Comparison of ENCODE assay signal across 1 cellular context in the genomic region with DNA sequence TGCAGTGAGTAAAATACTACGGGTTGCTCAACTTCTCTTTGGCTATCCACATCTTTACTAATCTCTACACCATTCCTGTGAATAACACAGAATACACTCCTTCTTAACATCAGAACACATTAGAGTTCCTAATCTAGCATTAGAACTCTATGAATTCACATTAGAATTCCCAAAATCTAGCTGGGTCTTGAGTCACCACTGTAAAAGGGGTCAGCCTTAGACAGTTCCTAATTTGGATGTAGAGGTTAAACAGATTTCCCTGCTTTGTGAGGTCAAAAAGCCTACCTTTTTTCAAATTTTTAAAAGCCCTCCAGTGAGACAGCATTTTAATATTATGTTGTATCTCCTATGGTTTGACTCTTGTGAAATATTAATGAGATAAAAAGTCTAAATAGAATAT.
TF ChIP-seq lines count a peak whose summit lies in the region.

No MANE protein-coding gene starts in this region.

TF ChIP-seq in A549, 52 proteins besides CTCF, POLR2A, EP300 and RAD21 (continued from another document):
- TF ChIP-seq, protein P1, sequence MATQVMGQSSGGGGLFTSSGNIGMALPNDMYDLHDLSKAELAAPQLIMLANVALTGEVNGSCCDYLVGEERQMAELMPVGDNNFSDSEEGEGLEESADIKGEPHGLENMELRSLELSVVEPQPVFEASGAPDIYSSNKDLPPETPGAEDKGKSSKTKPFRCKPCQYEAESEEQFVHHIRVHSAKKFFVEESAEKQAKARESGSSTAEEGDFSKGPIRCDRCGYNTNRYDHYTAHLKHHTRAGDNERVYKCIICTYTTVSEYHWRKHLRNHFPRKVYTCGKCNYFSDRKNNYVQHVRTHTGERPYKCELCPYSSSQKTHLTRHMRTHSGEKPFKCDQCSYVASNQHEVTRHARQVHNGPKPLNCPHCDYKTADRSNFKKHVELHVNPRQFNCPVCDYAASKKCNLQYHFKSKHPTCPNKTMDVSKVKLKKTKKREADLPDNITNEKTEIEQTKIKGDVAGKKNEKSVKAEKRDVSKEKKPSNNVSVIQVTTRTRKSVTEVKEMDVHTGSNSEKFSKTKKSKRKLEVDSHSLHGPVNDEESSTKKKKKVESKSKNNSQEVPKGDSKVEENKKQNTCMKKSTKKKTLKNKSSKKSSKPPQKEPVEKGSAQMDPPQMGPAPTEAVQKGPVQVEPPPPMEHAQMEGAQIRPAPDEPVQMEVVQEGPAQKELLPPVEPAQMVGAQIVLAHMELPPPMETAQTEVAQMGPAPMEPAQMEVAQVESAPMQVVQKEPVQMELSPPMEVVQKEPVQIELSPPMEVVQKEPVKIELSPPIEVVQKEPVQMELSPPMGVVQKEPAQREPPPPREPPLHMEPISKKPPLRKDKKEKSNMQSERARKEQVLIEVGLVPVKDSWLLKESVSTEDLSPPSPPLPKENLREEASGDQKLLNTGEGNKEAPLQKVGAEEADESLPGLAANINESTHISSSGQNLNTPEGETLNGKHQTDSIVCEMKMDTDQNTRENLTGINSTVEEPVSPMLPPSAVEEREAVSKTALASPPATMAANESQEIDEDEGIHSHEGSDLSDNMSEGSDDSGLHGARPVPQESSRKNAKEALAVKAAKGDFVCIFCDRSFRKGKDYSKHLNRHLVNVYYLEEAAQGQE (IDR thresholded peaks at IDR 0.05): no peak
- TF ChIP-seq RCOR1 (IDR thresholded peaks at IDR 0.05; ENCODE audit: low read depth, low read length): no peak
- TF ChIP-seq, protein P2, sequence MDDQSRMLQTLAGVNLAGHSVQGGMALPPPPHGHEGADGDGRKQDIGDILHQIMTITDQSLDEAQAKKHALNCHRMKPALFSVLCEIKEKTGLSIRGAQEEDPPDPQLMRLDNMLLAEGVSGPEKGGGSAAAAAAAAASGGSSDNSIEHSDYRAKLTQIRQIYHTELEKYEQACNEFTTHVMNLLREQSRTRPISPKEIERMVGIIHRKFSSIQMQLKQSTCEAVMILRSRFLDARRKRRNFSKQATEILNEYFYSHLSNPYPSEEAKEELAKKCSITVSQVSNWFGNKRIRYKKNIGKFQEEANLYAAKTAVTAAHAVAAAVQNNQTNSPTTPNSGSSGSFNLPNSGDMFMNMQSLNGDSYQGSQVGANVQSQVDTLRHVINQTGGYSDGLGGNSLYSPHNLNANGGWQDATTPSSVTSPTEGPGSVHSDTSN (IDR thresholded peaks at IDR 0.05): no peak
- TF ChIP-seq CHD4 (IDR thresholded peaks at IDR 0.05; ENCODE audit: borderline replicate concordance): no peak
- no peak for TF ChIP-seq ZSCAN20 (CRISPR knock-in tag; IDR thresholded peaks at IDR 0.05)
- no peak for TF ChIP-seq ZFP36 (IDR thresholded peaks at IDR 0.05; ENCODE audit: borderline replicate concordance, partially characterized antibody)
